In the genomic region with DNA sequence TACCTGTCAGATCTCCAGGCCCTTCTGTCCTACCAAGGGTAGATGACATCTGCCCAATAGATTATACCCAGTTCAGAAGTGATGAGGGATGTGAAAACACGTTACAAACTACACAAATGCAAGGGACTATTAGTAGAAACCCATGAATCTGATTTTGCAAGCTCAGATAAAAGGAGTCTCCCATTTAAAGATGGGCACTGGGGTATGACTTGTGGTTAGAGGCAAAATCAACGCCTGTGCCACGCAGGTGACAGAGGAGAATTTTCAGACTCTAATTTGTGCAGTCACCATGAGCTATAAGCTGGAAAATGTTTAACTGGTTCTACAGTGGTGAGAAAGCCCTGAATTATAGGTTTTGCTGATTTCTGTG, we compare ENCODE assay signal across 1 cellular context.
TF ChIP-seq lines count a peak whose summit lies in the region.

No MANE protein-coding gene starts in this region.

TF ChIP-seq in HepG2, 621 proteins besides CTCF, POLR2A, EP300 and RAD21 (continued from another document):
- TF ChIP-seq, protein P1, sequence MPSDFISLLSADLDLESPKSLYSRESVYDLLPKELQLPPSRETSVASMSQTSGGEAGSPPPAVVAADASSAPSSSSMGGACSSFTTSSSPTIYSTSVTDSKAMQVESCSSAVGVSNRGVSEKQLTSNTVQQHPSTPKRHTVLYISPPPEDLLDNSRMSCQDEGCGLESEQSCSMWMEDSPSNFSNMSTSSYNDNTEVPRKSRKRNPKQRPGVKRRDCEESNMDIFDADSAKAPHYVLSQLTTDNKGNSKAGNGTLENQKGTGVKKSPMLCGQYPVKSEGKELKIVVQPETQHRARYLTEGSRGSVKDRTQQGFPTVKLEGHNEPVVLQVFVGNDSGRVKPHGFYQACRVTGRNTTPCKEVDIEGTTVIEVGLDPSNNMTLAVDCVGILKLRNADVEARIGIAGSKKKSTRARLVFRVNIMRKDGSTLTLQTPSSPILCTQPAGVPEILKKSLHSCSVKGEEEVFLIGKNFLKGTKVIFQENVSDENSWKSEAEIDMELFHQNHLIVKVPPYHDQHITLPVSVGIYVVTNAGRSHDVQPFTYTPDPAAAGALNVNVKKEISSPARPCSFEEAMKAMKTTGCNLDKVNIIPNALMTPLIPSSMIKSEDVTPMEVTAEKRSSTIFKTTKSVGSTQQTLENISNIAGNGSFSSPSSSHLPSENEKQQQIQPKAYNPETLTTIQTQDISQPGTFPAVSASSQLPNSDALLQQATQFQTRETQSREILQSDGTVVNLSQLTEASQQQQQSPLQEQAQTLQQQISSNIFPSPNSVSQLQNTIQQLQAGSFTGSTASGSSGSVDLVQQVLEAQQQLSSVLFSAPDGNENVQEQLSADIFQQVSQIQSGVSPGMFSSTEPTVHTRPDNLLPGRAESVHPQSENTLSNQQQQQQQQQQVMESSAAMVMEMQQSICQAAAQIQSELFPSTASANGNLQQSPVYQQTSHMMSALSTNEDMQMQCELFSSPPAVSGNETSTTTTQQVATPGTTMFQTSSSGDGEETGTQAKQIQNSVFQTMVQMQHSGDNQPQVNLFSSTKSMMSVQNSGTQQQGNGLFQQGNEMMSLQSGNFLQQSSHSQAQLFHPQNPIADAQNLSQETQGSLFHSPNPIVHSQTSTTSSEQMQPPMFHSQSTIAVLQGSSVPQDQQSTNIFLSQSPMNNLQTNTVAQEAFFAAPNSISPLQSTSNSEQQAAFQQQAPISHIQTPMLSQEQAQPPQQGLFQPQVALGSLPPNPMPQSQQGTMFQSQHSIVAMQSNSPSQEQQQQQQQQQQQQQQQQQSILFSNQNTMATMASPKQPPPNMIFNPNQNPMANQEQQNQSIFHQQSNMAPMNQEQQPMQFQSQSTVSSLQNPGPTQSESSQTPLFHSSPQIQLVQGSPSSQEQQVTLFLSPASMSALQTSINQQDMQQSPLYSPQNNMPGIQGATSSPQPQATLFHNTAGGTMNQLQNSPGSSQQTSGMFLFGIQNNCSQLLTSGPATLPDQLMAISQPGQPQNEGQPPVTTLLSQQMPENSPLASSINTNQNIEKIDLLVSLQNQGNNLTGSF (CRISPR knock-in tag; IDR thresholded peaks at IDR 0.05): no peak
- no peak for TF ChIP-seq ELF3 (CRISPR knock-in tag; IDR thresholded peaks at IDR 0.05)
